19 cellular contexts compared by ENCODE assay signal in the genomic region with DNA sequence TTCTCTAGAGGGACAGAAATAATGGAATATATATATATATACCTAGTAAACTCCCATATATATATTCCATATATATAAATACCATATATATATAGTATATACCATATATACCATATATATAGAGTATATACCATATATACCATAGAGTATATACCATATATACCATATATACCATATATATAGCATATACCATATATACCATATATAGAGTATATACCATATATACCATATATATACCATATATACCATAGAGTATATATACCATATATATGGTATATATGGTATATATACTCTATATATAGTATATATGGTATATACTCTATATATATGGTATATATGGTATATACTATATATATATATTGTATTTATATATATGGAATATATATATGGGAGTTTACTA.
"Had no signal": no experiment of that assay in that cellular context is flagged by ENCODE, and none has a peak within 500 bp of the region (broad histone marks: within the 10 kb centered on the region; RNA-seq: fewer than 3 reads in every experiment).

No MANE protein-coding gene starts in this region.

- H3K27ac ChIP-seq: RWPE1 had no signal

- DNase-seq: KBM-7, MV-4-11, NCI-H1048, NCI-H1105, NCI-H1417, NCI-H1436 treated with DMSO at 0.1 percent for 48 hours, NCI-H1694, NCI-H187 treated with DMSO at 0.1 percent for 48 hours, NCI-H2029 treated with DMSO at 0.1 percent for 48 hours, NCI-H226, NCI-H446, NCI-H510A, NCI-H524 treated with DMSO at 0.1 percent for 48 hours, NCI-H69, NCI-H774, SHP77, SK-N-SH, SW 1271 had no signal

- H3K9me3 ChIP-seq: SK-N-SH had no signal
